In the genomic region with DNA sequence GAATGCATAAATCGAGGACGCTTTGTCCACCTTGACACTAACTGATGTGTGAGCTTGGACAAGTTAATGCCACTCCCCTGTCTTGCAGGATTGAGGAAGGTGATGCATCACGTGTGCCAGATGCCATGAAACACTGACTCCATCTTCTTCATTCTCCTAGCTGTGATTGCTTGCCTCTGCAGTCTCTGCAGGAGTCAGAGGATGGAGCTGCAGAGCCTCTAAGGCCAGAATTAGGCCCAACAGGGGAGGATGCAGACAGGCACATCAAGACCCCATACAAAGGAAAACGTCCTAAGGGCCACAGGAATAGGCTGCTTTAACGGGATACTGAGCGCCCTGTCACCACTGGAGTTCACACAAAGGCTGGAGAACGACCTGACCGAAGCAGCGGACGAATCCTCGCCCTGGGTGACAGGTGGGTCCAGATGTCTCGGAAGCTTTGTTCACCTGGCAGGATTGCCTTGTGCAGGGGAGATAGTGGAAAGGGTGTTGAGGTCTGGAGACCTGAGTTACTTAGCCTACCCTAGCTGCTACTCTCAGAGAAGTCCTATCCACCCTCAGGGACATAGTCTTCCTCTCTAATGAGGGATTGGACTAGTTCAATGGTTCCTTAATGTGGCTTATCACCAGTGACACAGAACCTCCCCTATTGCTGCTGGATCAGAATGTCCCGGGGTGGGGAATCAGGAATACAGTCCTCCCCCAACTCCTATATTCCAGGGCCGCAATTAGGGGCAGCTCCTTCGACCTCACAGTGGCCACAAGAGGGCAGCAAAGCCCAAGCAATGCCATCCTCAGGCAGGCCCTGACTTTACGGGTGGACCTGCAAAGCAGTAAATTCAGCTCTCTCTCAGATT, we compare ENCODE assay signal across 9 cellular contexts. TPM values are rescaled to one million over a fixed set of nuclear protein-coding genes. Genes with fewer than 3 reads are reported as not detected.
DNase-seq lines count a peak whose midpoint lies in the region; ATAC-seq and TF ChIP-seq lines count a peak whose summit lies in the region.
"Had no signal": no experiment of that assay in that cellular context is flagged by ENCODE, and none has a peak within 500 bp of the region (broad histone marks: within the 10 kb centered on the region; RNA-seq: fewer than 3 reads in every experiment).

No MANE protein-coding gene starts in this region.

- H3K9ac ChIP-seq in parathyroid adenoma = no peak overlapping the region

- no peaks in the 10 kb centered on the region for H3K79me2 ChIP-seq in parathyroid adenoma

- peaks cover 6% of the 10 kb centered on the region for H3K27me3 ChIP-seq in CD8-positive, alpha-beta memory T cell (ENCODE audit: insufficient read depth, low read length, poor library complexity, severe bottlenecking)
- H3K27me3 ChIP-seq in parathyroid adenoma (ENCODE audit: control insufficient read depth, insufficient read depth, low read length) (no peaks in the 10 kb centered on the region), upper lobe of left lung (no peaks in the 10 kb centered on the region)

- ATAC-seq in GM21390 (IDR thresholded peaks at IDR 0.05; ENCODE audit: unreplicated experiment) = peak; percentile 71
- peak; percentile 76 to 86 for ATAC-seq in upper lobe of left lung (ENCODE audit: low FRiP score in 2 of 2)

- H2AFZ ChIP-seq in parathyroid adenoma = no peak overlapping the region

- H3K4me3 ChIP-seq in CD8-positive, alpha-beta memory T cell (ENCODE audit: low read length) = no peak overlapping the region
- no peak overlapping the region for H3K4me3 ChIP-seq in parathyroid adenoma (ENCODE audit: low read depth, low read length)
- no peak overlapping the region for H3K4me3 ChIP-seq in upper lobe of left lung

- H3K4me2 ChIP-seq in parathyroid adenoma (ENCODE audit: low read length) = no peak overlapping the region

- H3K36me3 Mint-ChIP-seq in CD8-positive, alpha-beta memory T cell = no peaks in the 10 kb centered on the region

- H3K27ac Mint-ChIP-seq in CD8-positive, alpha-beta memory T cell = no peak overlapping the region

- 62 to 73% methylated on average over 13 to 16 of the region's 16 CpGs for WGBS in upper lobe of left lung, 2 donors

- DNase-seq in CD8-positive, alpha-beta memory T cell = peak; percentile 42 to 79 (median 56)
- DNase-seq in LHCN-M2 (ENCODE audit: low read depth) = peak; percentile 49
- DNase-seq in SHP77 treated with DMSO at 0.1 percent for 48 hours (lab: John Stamatoyannopoulos, UW) = peak; percentile 13
- peak; percentile 62 for DNase-seq in activated T-helper 9 cell treated with anti-CD3 and anti-CD28 coated beads, Interleukin-2, amount 50 U/mL, for 16 hours (ENCODE audit: low read depth)
- peak; percentile 51 for DNase-seq in foreskin melanocyte
- DNase-seq in upper lobe of left lung = peak in 1 of 2 donors; percentile 63

- H3K27ac ChIP-seq in CD8-positive, alpha-beta memory T cell (ENCODE audit: low read depth, low read length) = no peak overlapping the region
- H3K27ac ChIP-seq in parathyroid adenoma (no peak overlapping the region), upper lobe of left lung (no peak overlapping the region)

- no peaks in the 10 kb centered on the region for H3K9me3 Mint-ChIP-seq in CD8-positive, alpha-beta memory T cell
- H3K9me3 Mint-ChIP-seq: IgD-negative memory B cell had no signal

- no peaks in the 10 kb centered on the region for H3K9me3 ChIP-seq in CD8-positive, alpha-beta memory T cell (ENCODE audit: low read length)
- H3K9me3 ChIP-seq in parathyroid adenoma (ENCODE audit: control insufficient read depth, low read length) (no peaks in the 10 kb centered on the region), upper lobe of left lung (no peaks in the 10 kb centered on the region)

- POLR2A ChIA-PET in CD8-positive, alpha-beta memory T cell (lab: Charles Lee) = no interaction called here

- TF ChIP-seq POLR2A in upper lobe of left lung (IDR thresholded peaks at IDR 0.05) = no peak

- H3K4me3 Mint-ChIP-seq in CD8-positive, alpha-beta memory T cell = no peak overlapping the region
- H3K4me3 Mint-ChIP-seq: IgD-negative memory B cell had no signal

- H3K27me3 Mint-ChIP-seq in CD8-positive, alpha-beta memory T cell = peaks cover 10 to 12% of the 10 kb centered on the region in 2 donors

- no peaks in the 10 kb centered on the region for H3K4me1 ChIP-seq in CD8-positive, alpha-beta memory T cell (ENCODE audit: insufficient read depth, low read length)
- H3K4me1 ChIP-seq in parathyroid adenoma (no peaks in the 10 kb centered on the region), upper lobe of left lung (peaks cover 7 to 11% (median 9%) of the 10 kb centered on the region in 4 donors)

- TF ChIP-seq CTCF in parathyroid adenoma (IDR thresholded peaks at IDR 0.05) (peak; percentile 63), upper lobe of left lung (IDR thresholded peaks at IDR 0.05) (peak; percentile 58 to 83 (median 76))

- CTCF ChIA-PET in CD8-positive, alpha-beta memory T cell (lab: Charles Lee) = interaction anchor here (0.7 to 3.5 kb wide), 22 partner anchors 9 to 483 kb away, joined by 3 to 61 read pairs (median 4); a partner anchor contains a TSS

- H3K4me1 Mint-ChIP-seq in CD8-positive, alpha-beta memory T cell = peaks cover 10 to 13% (median 12%) of the 10 kb centered on the region in 3 donors

- TF ChIP-seq EP300 in upper lobe of left lung (IDR thresholded peaks at IDR 0.05) = no peak

- no peaks in the 10 kb centered on the region for H3K36me3 ChIP-seq in CD8-positive, alpha-beta memory T cell (ENCODE audit: insufficient read depth, low read length)
- H3K36me3 ChIP-seq in parathyroid adenoma (ENCODE audit: control insufficient read depth, insufficient read depth, low read length) (no peaks in the 10 kb centered on the region), upper lobe of left lung (no peaks in the 10 kb centered on the region)

RNA-seq across cellular contexts. Expression of a gene that starts 32.4 kb away (rescaled TPM):
- total RNA-seq in CD8-positive, alpha-beta memory T cell = not detected
- polyA plus RNA-seq in CD8-positive, alpha-beta memory T cell = not detected
- total RNA-seq in LHCN-M2 (2014; rRNA removed) (not detected in 2 replicates), upper lobe of left lung (not detected)
- polyA plus RNA-seq in LHCN-M2 (2012) = not detected
- polyA plus RNA-seq: IgD-negative memory B cell had no signal
